In genomic region chr1:241096982-241097381, GRCh38 we compare ENCODE assay signal across 35 cellular contexts.
"Had no signal": no experiment of that assay in that cellular context is flagged by ENCODE, and none has a peak within 500 bp of the region (broad histone marks: within the 10 kb centered on the region; RNA-seq: fewer than 3 reads in every experiment).

No MANE protein-coding gene starts in this region.

- DNase-seq: activated B cell treated with CpG ODN at 0.5 μM for 24 hours; activated CD4-positive, alpha-beta memory T cell treated with anti-CD3 and anti-CD28 coated beads for 36 hours; activated CD4-positive, alpha-beta T cell treated with anti-CD3 and anti-CD28 coated beads for 4 hours; activated CD4-positive, alpha-beta T cell treated with anti-CD3 and anti-CD28 coated beads, Interleukin-2, amount 10 ng/mL, durations not matched to agents 24 days and 14 days; activated CD4-positive, alpha-beta T cell treated with anti-CD3 and anti-CD28 coated beads, Interleukin-2, amount 50 U/mL, for 1 hour; activated CD4-positive, alpha-beta T cell treated with anti-CD3 and anti-CD28 coated beads, Interleukin-2, amount 50 U/mL, for 4 hours; activated CD4-positive, CD25-positive, alpha-beta regulatory T cell treated with anti-CD3 and anti-CD28 coated beads, Interleukin-2, amount 50 U/mL, for 72 hours; activated CD8-positive, alpha-beta memory T cell treated with anti-CD3 and anti-CD28 coated beads, Interleukin-2, amount 50 U/mL, for 4 hours; activated CD8-positive, alpha-beta T cell treated with anti-CD3 and anti-CD28 coated beads for 36 hours; activated effector memory CD4-positive, alpha-beta T cell treated with anti-CD3 and anti-CD28 coated beads, Interleukin-2, amount 50 U/mL, for 16 hours; activated gamma-delta T cell treated with Interleukin-2 at 50 U/mL for 16 hours; activated naive CD4-positive, alpha-beta T cell; activated naive CD4-positive, alpha-beta T cell treated with anti-CD3 and anti-CD28 coated beads for 36 hours; activated naive CD4-positive, alpha-beta T cell treated with anti-CD3 and anti-CD28 coated beads, Interleukin-2, amount 50 U/mL, for 16 hours; activated naive CD8-positive, alpha-beta T cell treated with anti-CD3 and anti-CD28 coated beads for 36 hours; activated T-cell treated with anti-CD3 and anti-CD28 coated beads for 4 hours; activated T-cell treated with anti-CD3 and anti-CD28 coated beads, Interleukin-2, amount 50 U/mL, for 1 hour; activated T-cell treated with anti-CD3 and anti-CD28 coated beads, Interleukin-2, amount 50 U/mL, for 4 hours; activated T-cell treated with anti-CD3 and anti-CD28 coated beads, Interleukin-2, amount 50 U/mL, for 72 hours; adrenal gland; amniotic stem cell; aorta; body of pancreas; brain microvascular endothelial cell; central memory CD4-positive, alpha-beta T cell; T-helper 1 cell; T-helper 2 cell; T-helper 9 cell; WERI-Rb-1 had no signal

- H3K36me3 Mint-ChIP-seq: activated CD4-positive, alpha-beta memory T cell treated with anti-CD3 and anti-CD28 coated beads for 36 hours; activated naive CD4-positive, alpha-beta T cell treated with anti-CD3 and anti-CD28 coated beads, Interleukin-2, amount 50 U/mL, for 72 hours; activated naive CD8-positive, alpha-beta T cell treated with anti-CD3 and anti-CD28 coated beads for 36 hours had no signal

- H3K4me1 Mint-ChIP-seq: activated B cell treated with CpG ODN at 0.5 μM for 24 hours; activated naive CD8-positive, alpha-beta T cell treated with anti-CD3 and anti-CD28 coated beads for 36 hours; activated T-helper 17 cell treated with anti-CD3 and anti-CD28 coated beads, Interleukin-2, amount 50 U/mL, for 72 hours had no signal

- H3K4me1 ChIP-seq: adrenal gland, body of pancreas, breast epithelium had no signal

- H3K27ac ChIP-seq: adrenal gland, body of pancreas, brain microvascular endothelial cell, breast epithelium, WERI-Rb-1 had no signal

- H3K27ac Mint-ChIP-seq: activated B cell treated with CpG ODN at 0.5 μM for 24 hours; activated CD4-positive, alpha-beta memory T cell treated with anti-CD3 and anti-CD28 coated beads for 36 hours; activated CD4-positive, alpha-beta T cell treated with anti-CD3 and anti-CD28 coated beads, Interleukin-2, amount 10 ng/mL, durations not matched to agents 24 days and 14 days; activated CD8-positive, alpha-beta T cell treated with anti-CD3 and anti-CD28 coated beads for 36 hours; activated naive CD4-positive, alpha-beta T cell treated with anti-CD3 and anti-CD28 coated beads for 36 hours; activated naive CD4-positive, alpha-beta T cell treated with anti-CD3 and anti-CD28 coated beads, Interleukin-2, amount 50 U/mL, for 72 hours; activated naive CD8-positive, alpha-beta T cell treated with anti-CD3 and anti-CD28 coated beads for 36 hours; activated T-cell treated with anti-CD3 and anti-CD28 coated beads, Interleukin-2, amount 50 U/mL, for 72 hours; activated T-helper 1 cell treated with anti-CD3 and anti-CD28 coated beads, Interleukin-12 subunit alpha, Interleukin-12 subunit beta, Interleukin-2, Interleukin-4 antibody, amounts not matched to agents 30 ng/mL and 10 ng/mL and 1 ng/mL, durations not matched to agents 14 hours and 24 hours and 36 hours; activated T-helper 17 cell treated with anti-CD3 and anti-CD28 coated beads, Interleukin-2, amount 50 U/mL, for 72 hours; T-helper 1 cell treated with Interleukin-12 subunit alpha and Interleukin-12 subunit beta and Interleukin-4 antibody, amounts not matched to agents 30 μg/mL and 1 μg/mL, for 36 hours; T-helper 2 cell treated with Interferon-gamma antibody and Interleukin-4, amounts not matched to agents 5 μg/mL and 100 μg/mL, for 36 hours had no signal

- H3K4me3 ChIP-seq: adrenal gland, body of pancreas, breast epithelium had no signal

- H3K36me3 ChIP-seq: adrenal gland, brain microvascular endothelial cell, breast epithelium, WERI-Rb-1 had no signal

- H3K9me3 Mint-ChIP-seq: activated B cell treated with CpG ODN at 0.5 μM for 24 hours; activated CD4-positive, alpha-beta memory T cell treated with anti-CD3 and anti-CD28 coated beads for 36 hours; activated CD4-positive, alpha-beta T cell treated with anti-CD3 and anti-CD28 coated beads, Interleukin-2, amount 10 ng/mL, durations not matched to agents 24 days and 14 days; activated CD8-positive, alpha-beta T cell treated with anti-CD3 and anti-CD28 coated beads for 36 hours; activated naive CD4-positive, alpha-beta T cell treated with anti-CD3 and anti-CD28 coated beads for 36 hours; activated naive CD8-positive, alpha-beta T cell treated with anti-CD3 and anti-CD28 coated beads for 36 hours; activated T-helper 1 cell treated with anti-CD3 and anti-CD28 coated beads, Interleukin-12 subunit alpha, Interleukin-12 subunit beta, Interleukin-2, Interleukin-4 antibody, amounts not matched to agents 30 ng/mL and 10 ng/mL and 1 ng/mL, durations not matched to agents 14 hours and 24 hours and 36 hours; activated T-helper 17 cell treated with anti-CD3 and anti-CD28 coated beads, Interleukin-2, amount 50 U/mL, for 72 hours; T-helper 1 cell treated with Interleukin-12 subunit alpha and Interleukin-12 subunit beta and Interleukin-4 antibody, amounts not matched to agents 30 μg/mL and 1 μg/mL, for 36 hours; T-helper 2 cell treated with Interferon-gamma antibody and Interleukin-4, amounts not matched to agents 5 μg/mL and 100 μg/mL, for 36 hours had no signal

- H3K27me3 ChIP-seq: adrenal gland, body of pancreas, brain microvascular endothelial cell, breast epithelium had no signal

- H3K27me3 Mint-ChIP-seq: activated B cell treated with CpG ODN at 0.5 μM for 24 hours; activated CD4-positive, alpha-beta memory T cell treated with anti-CD3 and anti-CD28 coated beads for 36 hours; activated CD4-positive, alpha-beta T cell treated with anti-CD3 and anti-CD28 coated beads, Interleukin-2, amount 10 ng/mL, durations not matched to agents 24 days and 14 days; activated CD8-positive, alpha-beta T cell treated with anti-CD3 and anti-CD28 coated beads for 36 hours; activated naive CD8-positive, alpha-beta T cell treated with anti-CD3 and anti-CD28 coated beads for 36 hours; activated T-helper 17 cell treated with anti-CD3 and anti-CD28 coated beads, Interleukin-2, amount 50 U/mL, for 72 hours had no signal

- ATAC-seq: activated CD8-positive, alpha-beta T cell treated with anti-CD3 and anti-CD28 coated beads for 36 hours; activated naive CD4-positive, alpha-beta T cell treated with anti-CD3 and anti-CD28 coated beads, Interleukin-2, amount 50 U/mL, for 72 hours; activated T-cell treated with anti-CD3 and anti-CD28 coated beads, Interleukin-2, amount 50 U/mL, for 4 hours; activated T-cell treated with anti-CD3 and anti-CD28 coated beads, Interleukin-2, amount 50 U/mL, for 72 hours; activated T-helper 17 cell treated with anti-CD3 and anti-CD28 coated beads, Interleukin-2, amount 50 U/mL, for 72 hours; body of pancreas had no signal

- H3K4me3 Mint-ChIP-seq: activated B cell treated with CpG ODN at 0.5 μM for 24 hours; activated CD4-positive, alpha-beta memory T cell treated with anti-CD3 and anti-CD28 coated beads for 36 hours; activated CD4-positive, alpha-beta T cell treated with anti-CD3 and anti-CD28 coated beads, Interleukin-2, amount 10 ng/mL, durations not matched to agents 24 days and 14 days; activated CD8-positive, alpha-beta T cell treated with anti-CD3 and anti-CD28 coated beads for 36 hours; activated naive CD4-positive, alpha-beta T cell treated with anti-CD3 and anti-CD28 coated beads for 36 hours; activated naive CD8-positive, alpha-beta T cell treated with anti-CD3 and anti-CD28 coated beads for 36 hours; activated T-cell treated with anti-CD3 and anti-CD28 coated beads, Interleukin-2, amount 50 U/mL, for 4 hours; activated T-cell treated with anti-CD3 and anti-CD28 coated beads, Interleukin-2, amount 50 U/mL, for 72 hours; activated T-helper 1 cell treated with anti-CD3 and anti-CD28 coated beads, Interleukin-12 subunit alpha, Interleukin-12 subunit beta, Interleukin-2, Interleukin-4 antibody, amounts not matched to agents 30 ng/mL and 10 ng/mL and 1 ng/mL, durations not matched to agents 14 hours and 24 hours and 36 hours; activated T-helper 17 cell treated with anti-CD3 and anti-CD28 coated beads, Interleukin-2, amount 50 U/mL, for 72 hours; T-helper 1 cell treated with Interleukin-12 subunit alpha and Interleukin-12 subunit beta and Interleukin-4 antibody, amounts not matched to agents 30 μg/mL and 1 μg/mL, for 36 hours; T-helper 2 cell treated with Interferon-gamma antibody and Interleukin-4, amounts not matched to agents 5 μg/mL and 100 μg/mL, for 36 hours had no signal
